ENCODE assay signal across 8 cellular contexts in the genomic region with DNA sequence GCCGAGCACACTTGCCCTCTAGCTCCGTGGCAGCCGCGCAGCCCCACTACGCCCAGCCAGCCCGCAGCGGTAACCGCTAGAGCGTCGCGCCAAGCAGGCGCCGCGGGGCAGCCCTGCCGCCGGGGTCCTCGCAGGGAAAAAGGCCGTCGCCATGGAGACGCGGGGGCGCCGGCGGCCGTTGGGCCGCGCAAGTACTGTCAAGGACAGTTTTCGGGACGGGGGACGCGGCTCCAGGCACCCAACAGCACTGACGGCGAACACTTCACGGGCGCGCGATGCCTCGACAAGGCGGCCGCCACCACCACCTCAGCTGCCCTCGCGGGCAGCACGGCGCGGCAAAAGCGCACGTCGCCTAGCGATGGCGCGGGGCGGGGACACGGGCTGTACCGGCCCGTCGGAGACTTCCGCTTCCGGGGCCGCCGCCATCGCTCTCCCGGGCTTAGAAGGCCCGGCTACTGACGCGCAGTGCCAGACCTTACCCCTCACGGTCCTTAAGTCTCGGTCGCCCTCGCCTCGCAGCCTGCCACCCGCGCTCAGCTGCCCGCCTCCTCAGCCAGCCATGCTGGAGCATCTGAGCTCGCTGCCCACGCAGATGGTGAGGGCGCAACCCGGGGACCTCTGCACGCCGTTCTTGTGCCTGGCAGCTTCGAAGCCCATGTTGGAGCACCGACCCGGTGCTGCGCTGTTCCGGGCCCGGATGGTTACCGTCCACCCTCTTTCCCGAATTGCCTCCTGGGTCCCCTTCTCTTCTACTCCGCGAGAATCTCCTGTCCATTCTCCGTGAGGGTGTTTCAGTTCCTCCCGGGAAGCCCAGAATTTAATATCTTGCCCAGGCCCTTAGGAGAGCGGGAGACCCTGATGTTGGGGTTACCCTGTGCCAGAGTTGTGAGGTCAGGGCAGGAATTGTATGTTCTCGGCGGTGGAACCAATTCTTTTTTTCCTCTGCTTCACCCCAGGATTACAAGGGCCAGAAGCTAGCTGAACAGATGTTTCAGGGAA. TPM values are rescaled to one million over a fixed set of nuclear protein-coding genes. Genes with fewer than 3 reads are reported as not detected.
DNase-seq lines count a peak whose midpoint lies in the region; ATAC-seq, FAIRE-seq and TF ChIP-seq lines count a peak whose summit lies in the region.

A gene with protein sequence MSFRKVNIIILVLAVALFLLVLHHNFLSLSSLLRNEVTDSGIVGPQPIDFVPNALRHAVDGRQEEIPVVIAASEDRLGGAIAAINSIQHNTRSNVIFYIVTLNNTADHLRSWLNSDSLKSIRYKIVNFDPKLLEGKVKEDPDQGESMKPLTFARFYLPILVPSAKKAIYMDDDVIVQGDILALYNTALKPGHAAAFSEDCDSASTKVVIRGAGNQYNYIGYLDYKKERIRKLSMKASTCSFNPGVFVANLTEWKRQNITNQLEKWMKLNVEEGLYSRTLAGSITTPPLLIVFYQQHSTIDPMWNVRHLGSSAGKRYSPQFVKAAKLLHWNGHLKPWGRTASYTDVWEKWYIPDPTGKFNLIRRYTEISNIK (minus strand): TSS at position 104 of the 999 bp plus-strand sequence. CDS start 5,331 bp downstream, outside the sequence.
A gene (plus strand): TSS at position 419 of the 999 bp plus-strand sequence. CDS start 141 bp downstream, at position 560.

- H3K9me2 ChIP-seq in MM.1S (replicated peaks; ENCODE audit: insufficient read depth, low read length), result no peaks in the 10 kb centered on the region

- peaks cover 64% of the 10 kb centered on the region for H3F3A ChIP-seq in MM.1S (ENCODE audit: insufficient read depth, low read length)

- no peaks in the 10 kb centered on the region for H3K9me3 ChIP-seq in MM.1S (replicated peaks; ENCODE audit: insufficient read depth, low read length)
- no peaks in the 10 kb centered on the region for H3K9me3 ChIP-seq in pancreas
- no peaks in the 10 kb centered on the region for H3K9me3 ChIP-seq in thyroid gland

- H3K27ac Mint-ChIP-seq in activated naive CD4-positive, alpha-beta T cell treated with anti-CD3 and anti-CD28 coated beads, Interleukin-2, amount 50 U/mL, for 72 hours, result peak within 1 kb of the TSS; percentile 95 to 98
- peak within 1 kb of the TSS; percentile 87 for H3K27ac Mint-ChIP-seq in glutamatergic neuron (ENCODE audit: unreplicated experiment)

- H3K4me3 ChIP-seq in MM.1S (ENCODE audit: low read length) (peak within 1 kb of the TSS; percentile 98), pancreas (peak within 1 kb of the TSS; percentile 67 to 98 (median 98)), thyroid gland (replicated peaks in 1 of 3) (peak within 1 kb of the TSS; percentile 63 to 97 (median 88))

- peaks cover 66% of the 10 kb centered on the region for H3K79me2 ChIP-seq in MM.1S (ENCODE audit: low read length)

- peaks cover 19 to 33% of the 10 kb centered on the region in 2 donors for H3K36me3 Mint-ChIP-seq in activated naive CD4-positive, alpha-beta T cell treated with anti-CD3 and anti-CD28 coated beads, Interleukin-2, amount 50 U/mL, for 72 hours
- no peaks in the 10 kb centered on the region for H3K36me3 Mint-ChIP-seq in glutamatergic neuron (ENCODE audit: unreplicated experiment)

- peak within 1 kb of the TSS; percentile 98 for H3K4me2 ChIP-seq in MM.1S (ENCODE audit: low read depth, low read length)

- no peak for TF ChIP-seq CTCF in MM.1S (IDR thresholded peaks at IDR 0.05; ENCODE audit: low read length)
- no peak for TF ChIP-seq CTCF in glutamatergic neuron (IDR thresholded peaks at IDR 0.05; ENCODE audit: partially characterized antibody, unreplicated experiment)
- no peak for TF ChIP-seq CTCF in pancreas (IDR thresholded peaks at IDR 0.05)
- no peak for TF ChIP-seq CTCF in thyroid gland (IDR thresholded peaks at IDR 0.05)

- DNase-seq in GM03348 (ENCODE audit: low spot score), result peak; percentile 95
- peak; percentile 89 for DNase-seq in HCEC 1CT
- peak; percentile 89 for DNase-seq in MM.1S
- DNase-seq in activated naive CD4-positive, alpha-beta T cell treated with anti-CD3 and anti-CD28 coated beads, Interleukin-2, amount 50 U/mL, for 72 hours (ENCODE audit: low spot score in 2 of 2), result peak; percentile 86 to 90
- DNase-seq in glutamatergic neuron, result peak; percentile 87
- peak; percentile 79 to 93 (median 84) for DNase-seq in pancreas
- peak; percentile 87 for DNase-seq in thyroid gland

- peaks cover 5% of the 10 kb centered on the region for H3K27me3 Mint-ChIP-seq in glutamatergic neuron (ENCODE audit: unreplicated experiment)

- H2AFZ ChIP-seq in MM.1S (ENCODE audit: low read length), result peak within 1 kb of the TSS; percentile 65

- H3K4me1 ChIP-seq in MM.1S (ENCODE audit: low read length) (peaks cover 36% of the 10 kb centered on the region), pancreas (peaks cover 11 to 23% (median 15%) of the 10 kb centered on the region in 3 donors), thyroid gland (peaks cover 16 to 37% of the 10 kb centered on the region in 2 donors)

- H3K4me1 Mint-ChIP-seq in glutamatergic neuron (ENCODE audit: low read depth, unreplicated experiment), result peaks cover 5% of the 10 kb centered on the region

- H3K27ac ChIP-seq in MM.1S (ENCODE audit: low read length) (peak within 1 kb of the TSS; percentile 85), pancreas (peak within 1 kb of the TSS; percentile 74 to 83 (median 79)), thyroid gland (peak within 1 kb of the TSS; percentile 80 to 90 (median 81))

- no peak for FAIRE-seq in pancreas (lab: Jason Lieb, UNC)

- peak within 1 kb of the TSS; percentile 97 for H3K4me3 Mint-ChIP-seq in glutamatergic neuron (ENCODE audit: unreplicated experiment)

- WGBS in pancreas, 2 donors, result 0 to 1% methylated on average over 90 to 94 of the region's 94 CpGs
- 0 to 1% methylated on average over 13 to 51 of the region's 94 CpGs for WGBS in thyroid gland, 2 donors

- TF ChIP-seq POLR2A in thyroid gland (IDR thresholded peaks at IDR 0.05), result peak; percentile 22 to 80

- H3K27me3 ChIP-seq in MM.1S (replicated peaks; ENCODE audit: insufficient read depth, low read length) (no peaks in the 10 kb centered on the region), pancreas (no peaks in the 10 kb centered on the region), thyroid gland (no peaks in the 10 kb centered on the region)

- no peaks in the 10 kb centered on the region for H4K20me1 ChIP-seq in MM.1S (ENCODE audit: insufficient read depth, low read length)

- no peaks in the 10 kb centered on the region for H3K36me3 ChIP-seq in MM.1S (replicated peaks; ENCODE audit: insufficient read depth, low read length)
- H3K36me3 ChIP-seq in pancreas, result peaks cover 0 to 16% (median 0%) of the 10 kb centered on the region in 3 donors
- peaks cover 0 to 4% of the 10 kb centered on the region in 2 donors for H3K36me3 ChIP-seq in thyroid gland

- intact Hi-C loops in pancreas (cut with DNase I), result no loop called here
- intact Hi-C loops in thyroid gland (cut with DNase I), result no loop called here

- peak within 1 kb of the TSS; percentile 99 for H3K9ac ChIP-seq in MM.1S (ENCODE audit: low read length)

- H3K9me3 Mint-ChIP-seq in activated naive CD4-positive, alpha-beta T cell treated with anti-CD3 and anti-CD28 coated beads, Interleukin-2, amount 50 U/mL, for 72 hours, result no peaks in the 10 kb centered on the region
- H3K9me3 Mint-ChIP-seq in glutamatergic neuron (ENCODE audit: unreplicated experiment), result peaks cover 7% of the 10 kb centered on the region

- ATAC-seq in SK-N-SH treated with all-trans-retinoic acid at 6 μM for 48 hours (peak; percentile 95), pancreas (peak; percentile 91 to 97 (median 92))
- ATAC-seq in activated naive CD4-positive, alpha-beta T cell treated with anti-CD3 and anti-CD28 coated beads, Interleukin-2, amount 50 U/mL, for 72 hours, result peak; percentile 93 to 95

TF ChIP-seq in SK-N-SH treated with all-trans-retinoic acid at 6 μM for 48 hours, 23 proteins besides CTCF, POLR2A, EP300 and RAD21:
- no peak for TF ChIP-seq BACH2 (CRISPR knock-in tag; IDR thresholded peaks at IDR 0.05; ENCODE audit: borderline replicate concordance)
- TF ChIP-seq TOX (CRISPR knock-in tag; IDR thresholded peaks at IDR 0.05; ENCODE audit: borderline replicate concordance), result no peak
- no peak for TF ChIP-seq ZNF565 (CRISPR knock-in tag; conservative IDR thresholded peaks at IDR 0.05; ENCODE audit: low read depth)
- no peak for TF ChIP-seq PPARA (CRISPR knock-in tag; IDR thresholded peaks at IDR 0.05; ENCODE audit: borderline replicate concordance)
- TF ChIP-seq CSDC2 (CRISPR knock-in tag; IDR thresholded peaks at IDR 0.05), result no peak
- TF ChIP-seq ARNTL (CRISPR knock-in tag; IDR thresholded peaks at IDR 0.05; ENCODE audit: borderline replicate concordance, low read depth), result no peak
- TF ChIP-seq, protein P1, sequence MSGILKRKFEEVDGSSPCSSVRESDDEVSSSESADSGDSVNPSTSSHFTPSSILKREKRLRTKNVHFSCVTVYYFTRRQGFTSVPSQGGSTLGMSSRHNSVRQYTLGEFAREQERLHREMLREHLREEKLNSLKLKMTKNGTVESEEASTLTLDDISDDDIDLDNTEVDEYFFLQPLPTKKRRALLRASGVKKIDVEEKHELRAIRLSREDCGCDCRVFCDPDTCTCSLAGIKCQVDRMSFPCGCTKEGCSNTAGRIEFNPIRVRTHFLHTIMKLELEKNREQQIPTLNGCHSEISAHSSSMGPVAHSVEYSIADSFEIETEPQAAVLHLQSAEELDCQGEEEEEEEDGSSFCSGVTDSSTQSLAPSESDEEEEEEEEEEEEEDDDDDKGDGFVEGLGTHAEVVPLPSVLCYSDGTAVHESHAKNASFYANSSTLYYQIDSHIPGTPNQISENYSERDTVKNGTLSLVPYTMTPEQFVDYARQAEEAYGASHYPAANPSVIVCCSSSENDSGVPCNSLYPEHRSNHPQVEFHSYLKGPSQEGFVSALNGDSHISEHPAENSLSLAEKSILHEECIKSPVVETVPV (CRISPR knock-in tag; IDR thresholded peaks at IDR 0.05), result no peak
- no peak for TF ChIP-seq ZFP3 (CRISPR knock-in tag; IDR thresholded peaks at IDR 0.05)
- no peak for TF ChIP-seq ZC3H10 (CRISPR knock-in tag; IDR thresholded peaks at IDR 0.05)
- no peak for TF ChIP-seq ESRRG (CRISPR knock-in tag; IDR thresholded peaks at IDR 0.05)

RNA-seq across cellular contexts. Expression of the first gene that starts in this region (rescaled TPM):
- 10 to 100 TPM; 28.4 to 35.0 TPM for total RNA-seq in activated naive CD4-positive, alpha-beta T cell treated with anti-CD3 and anti-CD28 coated beads, Interleukin-2, amount 50 U/mL, for 72 hours
- 46.4 TPM for total RNA-seq in glutamatergic neuron (ENCODE audit: unreplicated experiment)
- total RNA-seq in pancreas, result 10 to 100 TPM; 19.0 to 35.0 (median 21.0) TPM
- 10 to 100 TPM; 24.3 to 40.7 TPM for polyA plus RNA-seq in pancreas
- total RNA-seq in thyroid gland, result 100 to 1,000 TPM in 3 of 4 donors, 10 to 100 TPM in 1; 97.8 to 145 (median 107) TPM

RNA-seq across cellular contexts. Expression of the second gene that starts in this region (rescaled TPM):
- 100 to 1,000 TPM in 1 of 2 donors, 10 to 100 TPM in 1; 94.3 to 102 TPM for total RNA-seq in activated naive CD4-positive, alpha-beta T cell treated with anti-CD3 and anti-CD28 coated beads, Interleukin-2, amount 50 U/mL, for 72 hours
- 62.4 TPM for total RNA-seq in glutamatergic neuron (ENCODE audit: unreplicated experiment)
- 10 to 100 TPM; 54.9 to 87.1 (median 58.7) TPM for total RNA-seq in pancreas
- polyA plus RNA-seq in pancreas, result 100 to 1,000 TPM in 1 of 2 donors, 10 to 100 TPM in 1; 52.4 to 121 TPM
- 100 to 1,000 TPM; 134 to 263 (median 185) TPM for total RNA-seq in thyroid gland

Comparison
In these comparisons a context has a peak if more than half of its experiments do, and no peak if none do; other contexts are left out.
1. Peak in every context shown above with its lines: DNase-seq, ATAC-seq, H3K4me3 ChIP-seq and H3K27ac ChIP-seq.